Comparison of ENCODE assay signal across 33 cellular contexts in the genomic region with DNA sequence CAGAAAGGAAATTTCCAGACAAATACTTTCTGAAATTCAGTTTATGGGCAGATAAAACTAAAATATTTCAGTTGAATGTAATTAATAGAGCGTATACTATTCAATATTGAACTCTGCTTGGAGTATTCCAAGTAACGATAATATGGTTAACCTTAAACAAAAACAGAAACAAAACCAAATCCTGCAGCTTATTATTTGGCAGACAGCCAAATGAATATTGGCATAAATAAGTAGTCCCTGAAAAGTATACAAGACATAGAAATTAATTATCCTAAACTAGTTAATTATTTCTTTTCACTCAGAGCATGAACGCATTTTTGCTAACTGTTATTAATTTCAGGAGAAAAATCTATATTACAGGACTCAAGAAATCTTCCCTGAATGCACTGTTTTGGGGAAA.
A peak's percentile ranks its signal among the peaks of the same experiment; 100 is the strongest.
DNase-seq lines count a peak whose midpoint lies in the region; ATAC-seq, FAIRE-seq and TF ChIP-seq lines count a peak whose summit lies in the region.
"Had no signal": no experiment of that assay in that cellular context is flagged by ENCODE, and none has a peak within 500 bp of the region (broad histone marks: within the 10 kb centered on the region; RNA-seq: fewer than 3 reads in every experiment).

No MANE protein-coding gene starts in this region.

- no peak for TF ChIP-seq RAD21 in K562 (CRISPR knock-in tag; conservative IDR thresholded peaks at IDR 0.05 in 1 of 2, IDR thresholded peaks at IDR 0.05 in 1 of 2)

- H3K27me3 ChIP-seq in K562 (ENCODE audit: control insufficient read depth in 2 of 2, insufficient read depth in 2 of 2, low read length in 2 of 2) = no peaks in the 10 kb centered on the region
- no peaks in the 10 kb centered on the region for H3K27me3 ChIP-seq in small intestine (ENCODE audit: control insufficient read depth in 2 of 2, insufficient read depth in 2 of 2, low read length in 2 of 2)
- no peaks in the 10 kb centered on the region for H3K27me3 ChIP-seq in esophagus muscularis mucosa
- H3K27me3 ChIP-seq: BE2C; BLaER1; BLaER1 treated with 17β-estradiol and CSF1 and Interleukin-3, amounts not matched to agents 10 nM and 100 nM had no signal

- H3K4me2 ChIP-seq in K562 (ENCODE audit: insufficient read depth, low read length) = no peak overlapping the region
- H3K4me2 ChIP-seq: A549; BLaER1; BLaER1 treated with 17β-estradiol and CSF1 and Interleukin-3, amounts not matched to agents 10 nM and 100 nM had no signal

- H3K36me3 ChIP-seq in K562 (ENCODE audit: control insufficient read depth, insufficient read depth, low read length) = no peaks in the 10 kb centered on the region
- H3K36me3 ChIP-seq in small intestine (ENCODE audit: control insufficient read depth in 2 of 2, insufficient read depth in 2 of 2, low read length in 2 of 2) = no peaks in the 10 kb centered on the region
- no peaks in the 10 kb centered on the region for H3K36me3 ChIP-seq in esophagus muscularis mucosa
- H3K36me3 ChIP-seq: BE2C; BLaER1; BLaER1 treated with 17β-estradiol and CSF1 and Interleukin-3, amounts not matched to agents 10 nM and 100 nM had no signal

- H3K79me2 ChIP-seq in K562 (ENCODE audit: control insufficient read depth, insufficient read depth, low read length) = no peaks in the 10 kb centered on the region

- BruUV-seq in K562 (replicated peaks; lab: Mats Ljungman, UMichigan) = no TSS peak

- TF ChIP-seq POLR2A in K562 (conservative IDR thresholded peaks at IDR 0.05) (no peak), esophagus muscularis mucosa (IDR thresholded peaks at IDR 0.05; ENCODE audit: low read depth) (no peak)

- POLR2A ChIA-PET in K562 (lab: Yijun Ruan, JAX) = no interaction called here

- in situ Hi-C loops in K562 (cut with MboI) = no loop called here

- FAIRE-seq in K562 (lab: Jason Lieb, UNC) (no peak), small intestine (lab: Jason Lieb, UNC) (peak; percentile 19)
- FAIRE-seq: A204.1, A549, D721Med had no signal

- H3K27ac ChIP-seq in K562 (ENCODE audit: extremely low read depth, low read depth, low read length) (no peak overlapping the region), small intestine (ENCODE audit: low read depth in 1 of 2, low read length in 1 of 2) (no peak overlapping the region), esophagus muscularis mucosa (replicated peaks in 1 of 4) (no peak overlapping the region)
- H3K27ac ChIP-seq: 22Rv1; A549; BLaER1; BLaER1 treated with 17β-estradiol and CSF1 and Interleukin-3, amounts not matched to agents 10 nM and 100 nM; C4-2B had no signal

- H2AFZ ChIP-seq in K562 (ENCODE audit: low read depth, low read length) = no peak overlapping the region

- no peaks in the 10 kb centered on the region for H3K4me1 ChIP-seq in K562 (replicated peaks in 1 of 2; ENCODE audit: control insufficient read depth in 2 of 2, insufficient read depth in 2 of 2, low read length in 2 of 2)
- H3K4me1 ChIP-seq in small intestine (ENCODE audit: control insufficient read depth in 2 of 2, insufficient read depth in 1 of 2, low read depth in 1 of 2, low read length in 1 of 2) = no peaks in the 10 kb centered on the region
- H3K4me1 ChIP-seq in esophagus muscularis mucosa = no peaks in the 10 kb centered on the region
- H3K4me1 ChIP-seq: A549; BE2C; BLaER1; BLaER1 treated with 17β-estradiol and CSF1 and Interleukin-3, amounts not matched to agents 10 nM and 100 nM; Caco-2 had no signal

- ATAC-seq in K562 (no peak), HG02642 (IDR thresholded peaks at IDR 0.05; ENCODE audit: poor library complexity, unreplicated experiment) (no peak)
- ATAC-seq: A549; CD8-positive, alpha-beta T cell had no signal

- no peaks in the 10 kb centered on the region for H4K20me1 ChIP-seq in K562 (replicated peaks; ENCODE audit: control insufficient read depth, insufficient read depth, low read length)
- H4K20me1 ChIP-seq: BLaER1; BLaER1 treated with 17β-estradiol and CSF1 and Interleukin-3, amounts not matched to agents 10 nM and 100 nM had no signal

- TF ChIP-seq CTCF in K562 (IDR thresholded peaks at IDR 0.05 in 2 of 3, conservative IDR thresholded peaks at IDR 0.05 in 1 of 3; ENCODE audit: insufficient read depth in 2 of 3, low read depth in 1 of 3, low read length in 3 of 3) (no peak), esophagus muscularis mucosa (IDR thresholded peaks at IDR 0.05) (no peak)

- 3% methylated on average over 3 of the region's 3 CpGs for WGBS in K562 (ENCODE audit: insufficient coverage, low coverage, missing lambda C conversion rate)
- WGBS in small intestine, 3 donors = 61 to 83% (median 70%) methylated on average over 3 of the region's 3 CpGs
- 60% methylated on average over 3 of the region's 3 CpGs for WGBS in esophagus muscularis mucosa

- no peaks in the 10 kb centered on the region for H3K9me1 ChIP-seq in K562 (ENCODE audit: control insufficient read depth, insufficient read depth, low read length)

- H3K4me3 ChIP-seq in K562 (no peak overlapping the region), small intestine (ENCODE audit: low read depth in 1 of 2, low read length in 2 of 2) (no peak overlapping the region), esophagus muscularis mucosa (no peak overlapping the region)
- H3K4me3 ChIP-seq: A549; BLaER1; BLaER1 treated with 17β-estradiol and CSF1 and Interleukin-3, amounts not matched to agents 10 nM and 100 nM had no signal

- no peak overlapping the region for H3K9ac ChIP-seq in K562 (ENCODE audit: insufficient read depth in 1 of 2, low read depth in 2 of 2, low read length in 2 of 2)
- H3K9ac ChIP-seq: BLaER1; BLaER1 treated with 17β-estradiol and CSF1 and Interleukin-3, amounts not matched to agents 10 nM and 100 nM had no signal

- CTCF ChIA-PET in K562 (lab: Yijun Ruan, JAX; ENCODE audit: low intra/inter-chr PET ratio) = no interaction called here

- H3K9me3 ChIP-seq in K562 (replicated peaks; ENCODE audit: control insufficient read depth, insufficient read depth, low read depth, low read length) (no peaks in the 10 kb centered on the region), small intestine (ENCODE audit: control insufficient read depth, low read depth) (no peaks in the 10 kb centered on the region), esophagus muscularis mucosa (no peaks in the 10 kb centered on the region)
- H3K9me3 ChIP-seq: A549, BE2C, BLaER1, Caco-2 had no signal

- intact Hi-C loops in K562 (cut with micrococcal nuclease) = no loop called here
- intact Hi-C loops in esophagus muscularis mucosa (cut with DNase I) = no loop called here

- TF ChIP-seq EP300 in K562 (IDR thresholded peaks at IDR 0.05; ENCODE audit: low read length) (no peak), esophagus muscularis mucosa (IDR thresholded peaks at IDR 0.05) (no peak)

- DNase-seq in NCI-H2196 (lab: John Stamatoyannopoulos, UW; ENCODE audit: unreplicated experiment) (peak; percentile 1), NCI-H2196 treated with DMSO at 0.1 percent for 48 hours (lab: John Stamatoyannopoulos, UW; ENCODE audit: unreplicated experiment) (no peak), K562 (ENCODE audit: extremely low read depth in 1 of 4, low spot score in 3 of 4) (no peak), small intestine (no peak), esophagus muscularis mucosa (ENCODE audit: extremely low spot score) (no peak)
- DNase-seq: 8988T; ACHN; AML-193; BE2C; C1 segment of cervical spinal cord; Caco-2; Calu3; CD4-positive, alpha-beta memory T cell; CD4-positive, alpha-beta T cell; CD4-positive, CD25-positive, alpha-beta regulatory T cell; CD8-positive, alpha-beta memory T cell; CD8-positive, alpha-beta T cell; COR-L47; DMS 273 treated with DMSO at 0.1 percent for 48 hours; DMS153; DMS53; DMS79; DMS79 treated with DMSO at 0.1 percent for 48 hours; DND-41; EL had no signal

TF ChIP-seq in K562, 482 proteins besides CTCF, POLR2A, EP300 and RAD21:
- no peak for TF ChIP-seq BRCA1 (IDR thresholded peaks at IDR 0.05)
- TF ChIP-seq BRCA1 (CRISPR knock-in tag; IDR thresholded peaks at IDR 0.05) = no peak
- TF ChIP-seq NFIC (IDR thresholded peaks at IDR 0.05) = peak; percentile 67
- TF ChIP-seq E2F5 (CRISPR knock-in tag; IDR thresholded peaks at IDR 0.05) = no peak
- TF ChIP-seq NFIX (CRISPR knock-in tag; IDR thresholded peaks at IDR 0.05; ENCODE audit: low read depth) = peak; percentile 63
